Comparison of ENCODE assay signal across 8 cellular contexts in the genomic region with DNA sequence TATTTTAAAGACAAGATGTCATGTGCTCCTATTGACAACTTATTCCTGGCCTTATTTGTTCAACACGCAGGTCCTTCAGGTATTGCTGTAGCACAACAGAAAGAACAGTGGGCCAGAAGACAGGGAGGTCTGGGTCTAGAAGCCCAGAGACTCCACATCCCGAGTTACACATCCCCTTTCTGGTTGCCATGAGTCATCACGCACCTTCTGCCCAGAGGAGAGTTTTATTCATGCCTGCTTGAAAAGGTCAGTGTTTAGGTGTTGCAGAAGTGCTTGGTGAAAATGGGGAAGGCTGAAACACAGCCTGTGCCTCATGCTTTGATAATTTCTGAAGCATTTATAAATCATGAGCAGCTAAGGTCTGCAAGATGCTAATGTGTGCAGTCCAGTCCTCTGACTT.
A peak's percentile ranks its signal among the peaks of the same experiment; 100 is the strongest.
DNase-seq lines count a peak whose midpoint lies in the region; ATAC-seq, FAIRE-seq and TF ChIP-seq lines count a peak whose summit lies in the region.

No MANE protein-coding gene starts in this region.

- H3K4me3 ChIP-seq in choroid plexus epithelial cell (ENCODE audit: low read depth, low read length) (no peak overlapping the region), lower lobe of right lung (no peak overlapping the region)

- peak; percentile 99 for FAIRE-seq in GM12891 (lab: Jason Lieb, UNC)

- DNase-seq in GM12891 (ENCODE audit: insufficient read length, low spot score), result no peak
- peak; percentile 19 for DNase-seq in choroid plexus epithelial cell (ENCODE audit: low read depth)
- no peak for DNase-seq in NCI-H82 treated with DMSO at 0.1 percent for 48 hours (lab: John Stamatoyannopoulos, UW; ENCODE audit: unreplicated experiment)
- DNase-seq in activated CD8-positive, alpha-beta memory T cell treated with anti-CD3 and anti-CD28 coated beads for 24 hours, result no peak
- no peak for DNase-seq in GM13977 (ENCODE audit: low spot score)
- DNase-seq in lower lobe of right lung, result no peak

- no peaks in the 10 kb centered on the region for H3K27me3 ChIP-seq in lower lobe of right lung (ENCODE audit: low read depth)

- no peaks in the 10 kb centered on the region for H3K9me3 ChIP-seq in lower lobe of right lung

- H3K27ac ChIP-seq in lower lobe of right lung, result no peak overlapping the region

- H3K36me3 ChIP-seq in lower lobe of right lung, result no peaks in the 10 kb centered on the region

- TF ChIP-seq POLR2A in GM12891 (IDR thresholded peaks at IDR 0.05; ENCODE audit: low read depth, low read length), result peak; percentile 43; the same call in 1 of the 2 replicates

- no peak for TF ChIP-seq CTCF in choroid plexus epithelial cell (conservative IDR thresholded peaks at IDR 0.05; ENCODE audit: low read depth, low read length)
- TF ChIP-seq CTCF in GM13977 (IDR thresholded peaks at IDR 0.05; ENCODE audit: extremely low read depth, insufficient read depth, missing control alignments), result no peak
- no peak for TF ChIP-seq CTCF in lower lobe of right lung (IDR thresholded peaks at IDR 0.05)

- no peaks in the 10 kb centered on the region for H3K4me1 ChIP-seq in lower lobe of right lung

- intact Hi-C loops in lower lobe of right lung (cut with DNase I), result no loop called here

- peak; percentile 90 for ATAC-seq in GM21381 (IDR thresholded peaks at IDR 0.05; ENCODE audit: unreplicated experiment)
- peak; percentile 89 for ATAC-seq in HG03460 (IDR thresholded peaks at IDR 0.05; ENCODE audit: unreplicated experiment)
- no peak for ATAC-seq in lower lobe of right lung

- in situ Hi-C loops in GM13977 (cut with MboI; ENCODE audit: low pct_unique_long_range_greater_than_20kb, low sequenced_read_pairs, unreplicated experiment), result no loop called here

TF ChIP-seq in GM12891, 5 proteins besides CTCF, POLR2A, EP300 and RAD21:
- TF ChIP-seq SPI1 (IDR thresholded peaks at IDR 0.05; ENCODE audit: low read depth, low read length) (peak; percentile 96), POU2F2 (IDR thresholded peaks at IDR 0.05; ENCODE audit: low read depth, low read length) (peak; percentile 88; the same call in 1 of the 2 replicates), PAX5 (IDR thresholded peaks at IDR 0.05; ENCODE audit: insufficient read depth, low read length, severe bottlenecking) (no peak)
TF ChIP-seq in GM12891: peak in this region for 2.

Comparison
In these comparisons a context has a peak if more than half of its experiments do, and no peak if none do; other contexts are left out.
1. ATAC-seq: peak in GM21381 (single experiment) and HG03460 (single experiment); none in lower lobe of right lung (0 of 2).